14 cellular contexts compared by ENCODE assay signal in genomic region chr11:19080579-19080993, GRCh38. TPM values are rescaled to one million over a fixed set of nuclear protein-coding genes. Genes with fewer than 3 reads are reported as not detected.
DNase-seq lines count a peak whose midpoint lies in the region; ATAC-seq and TF ChIP-seq lines count a peak whose summit lies in the region.
"Had no signal": no experiment of that assay in that cellular context is flagged by ENCODE, and none has a peak within 500 bp of the region (broad histone marks: within the 10 kb centered on the region; RNA-seq: fewer than 3 reads in every experiment).

No MANE protein-coding gene starts in this region.

- no peaks in the 10 kb centered on the region for H3K79me2 ChIP-seq in SK-N-SH (ENCODE audit: insufficient read depth)

- H3K4me1 Mint-ChIP-seq in effector memory CD8-positive, alpha-beta T cell (ENCODE audit: low read depth in 2 of 2) = peaks cover 0 to 3% of the 10 kb centered on the region in 2 donors

- peak; percentile 4; the same call in 1 of the 3 replicates for ATAC-seq in SK-N-SH treated with all-trans-retinoic acid at 6 μM for 48 hours
- no peak for ATAC-seq in effector memory CD8-positive, alpha-beta T cell (replicated peaks)
- ATAC-seq: Panc1 had no signal

- CTCF ChIA-PET in SK-N-SH (lab: Yijun Ruan, JAX) = interaction anchor here (1.1 to 6.2 kb wide), 4 partner anchors 9 to 473 kb away, joined by 3 to 53 read pairs (median 7); no protein-coding TSS in a partner anchor

- H3K27ac Mint-ChIP-seq in effector memory CD8-positive, alpha-beta T cell = no peak overlapping the region
- H3K27ac Mint-ChIP-seq: endodermal cell had no signal

- no peak for TF ChIP-seq RAD21 in SK-N-SH (IDR thresholded peaks at IDR 0.05; ENCODE audit: low read length)

- H3K27me3 Mint-ChIP-seq in effector memory CD8-positive, alpha-beta T cell = peaks cover 7 to 9% of the 10 kb centered on the region in 2 donors

- TF ChIP-seq CTCF in SK-N-SH (IDR thresholded peaks at IDR 0.05) (no peak), cardiac fibroblast (IDR thresholded peaks at IDR 0.05; ENCODE audit: low read depth, low read length) (no peak)

- no peaks in the 10 kb centered on the region for H4K20me1 ChIP-seq in SK-N-SH (ENCODE audit: insufficient read depth)

- DNase-seq in SK-N-SH = no peak
- peak; percentile 75 to 82 for DNase-seq in cardiac fibroblast (ENCODE audit: low read depth in 2 of 2)
- peak; percentile 72 for DNase-seq in kidney tubule cell (ENCODE audit: low spot score)
- DNase-seq in superior temporal gyrus (ENCODE audit: extremely low spot score) = peak; percentile 40
- DNase-seq in effector memory CD8-positive, alpha-beta T cell = no peak
- no peak for DNase-seq in NK-92 (lab: John Stamatoyannopoulos, UW; ENCODE audit: unreplicated experiment)
- DNase-seq in HuH-7 (ENCODE audit: low spot score) = no peak
- DNase-seq: endodermal cell, islet precursor cell, MM.1S, T1000 had no signal

- H3K4me3 ChIP-seq in SK-N-SH (ENCODE audit: low read depth in 2 of 2, low read length in 1 of 2) = no peak overlapping the region
- no peak overlapping the region for H3K4me3 ChIP-seq in cardiac fibroblast (replicated peaks in 1 of 2; ENCODE audit: low read depth in 2 of 2, low read length in 2 of 2)

- no peak for TF ChIP-seq EP300 in SK-N-SH (IDR thresholded peaks at IDR 0.05; ENCODE audit: borderline replicate concordance in 1 of 2, low read depth in 1 of 2, low read length in 1 of 2)

- no peak overlapping the region for H2AFZ ChIP-seq in SK-N-SH (ENCODE audit: low read depth)

- no peak overlapping the region for H3K9ac ChIP-seq in SK-N-SH

- POLR2A ChIA-PET in SK-N-SH (lab: Yijun Ruan, JAX) = no interaction called here

- no peaks in the 10 kb centered on the region for H3K36me3 ChIP-seq in SK-N-SH (replicated peaks in 1 of 2; ENCODE audit: control insufficient read depth in 1 of 2, insufficient read depth in 2 of 2, low read length in 1 of 2)

- H3K9me3 ChIP-seq in SK-N-SH = no peaks in the 10 kb centered on the region

- peaks cover 2% of the 10 kb centered on the region for H3K36me3 Mint-ChIP-seq in effector memory CD8-positive, alpha-beta T cell (ENCODE audit: insufficient read depth)

- no peaks in the 10 kb centered on the region; the same call in 1 of the 2 replicates for H3K27me3 ChIP-seq in SK-N-SH (ENCODE audit: insufficient read depth)

- peaks cover 6% of the 10 kb centered on the region for H3F3A ChIP-seq in SK-N-SH (replicated peaks; ENCODE audit: insufficient read depth)

- peak overlapping the region in 1 of 2 experiments; percentile 67; a peak in 1 of 4 replicates for H3K27ac ChIP-seq in SK-N-SH (ENCODE audit: low read depth in 2 of 2, low read length in 1 of 2)
- H3K27ac ChIP-seq: 22Rv1 had no signal

- no peaks in the 10 kb centered on the region for H3K9me2 ChIP-seq in SK-N-SH

- no peak overlapping the region for H3K4me2 ChIP-seq in SK-N-SH

- WGBS in SK-N-SH (ENCODE audit: low lambda C conversion rate) = 94% methylated on average over 6 of the region's 6 CpGs

- no peaks in the 10 kb centered on the region for H3K9me3 Mint-ChIP-seq in effector memory CD8-positive, alpha-beta T cell
- H3K9me3 Mint-ChIP-seq: endodermal cell had no signal

- peaks cover 0 to 13% of the 10 kb centered on the region in 2 experiments; a peak in 3 of 4 replicates for H3K4me1 ChIP-seq in SK-N-SH (ENCODE audit: control insufficient read depth in 1 of 2, insufficient read depth in 2 of 2, low read depth in 1 of 2, low read length in 1 of 2)

- no peak overlapping the region for H3K4me3 Mint-ChIP-seq in effector memory CD8-positive, alpha-beta T cell
- H3K4me3 Mint-ChIP-seq: endodermal cell had no signal

TF ChIP-seq in SK-N-SH treated with all-trans-retinoic acid at 6 μM for 48 hours, 23 proteins besides CTCF, POLR2A, EP300 and RAD21:
- no peak for TF ChIP-seq RARB (CRISPR knock-in tag; IDR thresholded peaks at IDR 0.05)
- no peak for TF ChIP-seq ESRRG (CRISPR knock-in tag; IDR thresholded peaks at IDR 0.05)
- TF ChIP-seq ISL1 (CRISPR knock-in tag; IDR thresholded peaks at IDR 0.05) = no peak
- no peak for TF ChIP-seq ARNTL (CRISPR knock-in tag; IDR thresholded peaks at IDR 0.05; ENCODE audit: borderline replicate concordance, low read depth)
- TF ChIP-seq ZFP30 (CRISPR knock-in tag; IDR thresholded peaks at IDR 0.05) = no peak

TF ChIP-seq in SK-N-SH, 30 proteins besides CTCF, POLR2A, EP300 and RAD21:
- TF ChIP-seq, protein P1, sequence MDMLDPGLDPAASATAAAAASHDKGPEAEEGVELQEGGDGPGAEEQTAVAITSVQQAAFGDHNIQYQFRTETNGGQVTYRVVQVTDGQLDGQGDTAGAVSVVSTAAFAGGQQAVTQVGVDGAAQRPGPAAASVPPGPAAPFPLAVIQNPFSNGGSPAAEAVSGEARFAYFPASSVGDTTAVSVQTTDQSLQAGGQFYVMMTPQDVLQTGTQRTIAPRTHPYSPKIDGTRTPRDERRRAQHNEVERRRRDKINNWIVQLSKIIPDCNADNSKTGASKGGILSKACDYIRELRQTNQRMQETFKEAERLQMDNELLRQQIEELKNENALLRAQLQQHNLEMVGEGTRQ (IDR thresholded peaks at IDR 0.05; ENCODE audit: borderline replicate concordance, low read depth, low read length) = no peak
- TF ChIP-seq SMC3 (IDR thresholded peaks at IDR 0.05; ENCODE audit: low read depth, low read length) = no peak
- no peak for TF ChIP-seq SIN3A (IDR thresholded peaks at IDR 0.05; ENCODE audit: borderline replicate concordance, low read depth, low read length)
- TF ChIP-seq TCF12 (IDR thresholded peaks at IDR 0.05) = no peak
- no peak for TF ChIP-seq NRF1 (IDR thresholded peaks at IDR 0.05; ENCODE audit: low read depth, low read length)
- TF ChIP-seq, protein P2, sequence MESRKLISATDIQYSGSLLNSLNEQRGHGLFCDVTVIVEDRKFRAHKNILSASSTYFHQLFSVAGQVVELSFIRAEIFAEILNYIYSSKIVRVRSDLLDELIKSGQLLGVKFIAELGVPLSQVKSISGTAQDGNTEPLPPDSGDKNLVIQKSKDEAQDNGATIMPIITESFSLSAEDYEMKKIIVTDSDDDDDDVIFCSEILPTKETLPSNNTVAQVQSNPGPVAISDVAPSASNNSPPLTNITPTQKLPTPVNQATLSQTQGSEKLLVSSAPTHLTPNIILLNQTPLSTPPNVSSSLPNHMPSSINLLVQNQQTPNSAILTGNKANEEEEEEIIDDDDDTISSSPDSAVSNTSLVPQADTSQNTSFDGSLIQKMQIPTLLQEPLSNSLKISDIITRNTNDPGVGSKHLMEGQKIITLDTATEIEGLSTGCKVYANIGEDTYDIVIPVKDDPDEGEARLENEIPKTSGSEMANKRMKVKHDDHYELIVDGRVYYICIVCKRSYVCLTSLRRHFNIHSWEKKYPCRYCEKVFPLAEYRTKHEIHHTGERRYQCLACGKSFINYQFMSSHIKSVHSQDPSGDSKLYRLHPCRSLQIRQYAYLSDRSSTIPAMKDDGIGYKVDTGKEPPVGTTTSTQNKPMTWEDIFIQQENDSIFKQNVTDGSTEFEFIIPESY (IDR thresholded peaks at IDR 0.05; ENCODE audit: borderline replicate concordance, low read depth) = no peak
- TF ChIP-seq NFIC (IDR thresholded peaks at IDR 0.05; ENCODE audit: borderline replicate concordance) = no peak
- no peak for TF ChIP-seq TEAD4 (IDR thresholded peaks at IDR 0.05; ENCODE audit: borderline replicate concordance, insufficient read depth)
- TF ChIP-seq, protein P3, sequence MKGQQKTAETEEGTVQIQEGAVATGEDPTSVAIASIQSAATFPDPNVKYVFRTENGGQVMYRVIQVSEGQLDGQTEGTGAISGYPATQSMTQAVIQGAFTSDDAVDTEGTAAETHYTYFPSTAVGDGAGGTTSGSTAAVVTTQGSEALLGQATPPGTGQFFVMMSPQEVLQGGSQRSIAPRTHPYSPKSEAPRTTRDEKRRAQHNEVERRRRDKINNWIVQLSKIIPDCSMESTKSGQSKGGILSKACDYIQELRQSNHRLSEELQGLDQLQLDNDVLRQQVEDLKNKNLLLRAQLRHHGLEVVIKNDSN (IDR thresholded peaks at IDR 0.05; ENCODE audit: borderline replicate concordance, low read depth) = no peak

RNA-seq across cellular contexts. Expression of gene MRGPRX2, which starts 20.1 kb away (rescaled TPM):
- polyA plus RNA-seq in SK-N-SH (2012; rRNA removed) = not detected in 2 replicates
- polyA plus RNA-seq in SK-N-SH (2012; cell fraction: cytosol; rRNA removed) = not detected in 2 replicates
- polyA plus RNA-seq in SK-N-SH (2012; cell fraction: nucleus; rRNA removed) = not detected in 2 replicates

RNA-seq across cellular contexts. Expression of gene ZDHHC13, which starts 36.4 kb away (rescaled TPM):
- polyA plus RNA-seq in SK-N-SH (2012; rRNA removed) = 8.2 and 10.2 TPM in 2 replicates
- 10.7 and 11.2 TPM in 2 replicates for polyA plus RNA-seq in SK-N-SH (2012; cell fraction: cytosol; rRNA removed)
- polyA plus RNA-seq in SK-N-SH (2012; cell fraction: nucleus; rRNA removed) = 5.0 and 11.9 TPM in 2 replicates

Comparison
In these comparisons a context has a peak if more than half of its experiments do, and no peak if none do; other contexts are left out.
1. DNase-seq: peak in cardiac fibroblast (2 of 2), kidney tubule cell (single experiment) and superior temporal gyrus (single experiment); none in SK-N-SH (single experiment), effector memory CD8-positive, alpha-beta T cell (0 of 3), NK-92 (single experiment) and HuH-7 (single experiment).